Comparison of ENCODE assay signal across 24 cellular contexts in the genomic region with DNA sequence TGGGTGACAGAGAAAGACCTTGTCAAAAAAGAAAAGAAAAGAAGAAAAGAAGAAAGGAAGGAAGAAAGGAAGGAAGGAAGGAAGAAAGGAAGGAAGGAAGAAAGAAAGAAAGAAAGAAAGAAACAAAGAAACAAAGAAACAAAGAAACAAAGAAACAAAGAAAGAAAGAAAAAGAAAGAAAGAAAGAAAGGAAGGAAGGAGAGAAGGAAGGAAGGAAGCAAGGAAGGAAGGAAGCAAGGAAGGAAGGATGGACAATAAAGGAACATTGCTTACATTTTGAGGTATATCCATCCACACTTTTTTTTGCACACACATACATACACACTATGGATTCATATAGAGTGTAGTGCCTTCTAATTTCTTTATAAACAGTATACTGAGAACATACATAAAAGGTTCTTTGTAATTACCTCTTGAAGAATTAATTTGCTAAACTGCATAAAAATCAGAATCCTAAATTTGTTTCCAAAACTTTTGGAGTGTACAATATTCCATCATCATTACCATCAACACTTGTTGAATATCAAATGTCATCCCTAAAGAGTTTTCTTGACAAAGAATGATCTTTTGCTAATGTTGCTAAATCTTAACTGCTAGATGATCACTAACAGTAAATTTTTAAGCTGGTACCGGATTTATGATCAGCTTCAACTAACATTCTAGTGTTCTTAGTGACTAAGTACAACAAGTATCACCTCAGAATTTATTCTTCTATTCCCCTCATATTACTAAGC. TPM values are rescaled to one million over a fixed set of nuclear protein-coding genes. Genes with fewer than 3 reads are reported as not detected.
A peak's percentile ranks its signal among the peaks of the same experiment; 100 is the strongest.
DNase-seq lines count a peak whose midpoint lies in the region; ATAC-seq, FAIRE-seq and TF ChIP-seq lines count a peak whose summit lies in the region.
"Had no signal": no experiment of that assay in that cellular context is flagged by ENCODE, and none has a peak within 500 bp of the region (broad histone marks: within the 10 kb centered on the region; RNA-seq: fewer than 3 reads in every experiment).

No MANE protein-coding gene starts in this region.

- ATAC-seq in stimulated activated naive CD8-positive, alpha-beta T cell treated with anti-CD3 and anti-CD28 coated beads, Interleukin-15, amount 100 ng/mL, for 72 hours: no peak

- peak overlapping the region; percentile 57 for H3K27ac Mint-ChIP-seq in stimulated activated naive CD8-positive, alpha-beta T cell treated with anti-CD3 and anti-CD28 coated beads, Interleukin-15, Interleukin-2, amounts not matched to agents 100 ng/mL and 50 ng/mL, for 24 hours
- H3K27ac Mint-ChIP-seq in stimulated activated naive CD8-positive, alpha-beta T cell treated with anti-CD3 and anti-CD28 coated beads, Interleukin-15, amount 100 ng/mL, for 72 hours: no peak overlapping the region
- H3K27ac Mint-ChIP-seq in glutamatergic neuron (ENCODE audit: unreplicated experiment): peak overlapping the region; percentile 98
- H3K27ac Mint-ChIP-seq: activated naive CD8-positive, alpha-beta T cell; immature natural killer cell had no signal

- H3K36me3 Mint-ChIP-seq in stimulated activated naive CD8-positive, alpha-beta T cell treated with anti-CD3 and anti-CD28 coated beads, Interleukin-15, Interleukin-2, amounts not matched to agents 100 ng/mL and 50 ng/mL, for 24 hours (ENCODE audit: low read depth): no peaks in the 10 kb centered on the region
- no peaks in the 10 kb centered on the region for H3K36me3 Mint-ChIP-seq in glutamatergic neuron (ENCODE audit: unreplicated experiment)
- H3K36me3 Mint-ChIP-seq: activated CD8-positive, alpha-beta memory T cell treated with anti-CD3 and anti-CD28 coated beads, Interleukin-2, amount 10 ng/mL, durations not matched to agents 7 days and 5 days; activated naive CD8-positive, alpha-beta T cell; immature natural killer cell had no signal

- H3K4me1 ChIP-seq in sigmoid colon: peaks cover 0 to 10% (median 2%) of the 10 kb centered on the region in 4 donors
- H3K4me1 ChIP-seq: tibial artery had no signal

- intact Hi-C loops in sigmoid colon (cut with DNase I): no loop called here

- WGBS in sigmoid colon, 2 donors: 78 to 84% methylated on average over 1 of the region's 1 CpG

- H3K27me3 ChIP-seq in sigmoid colon: no peaks in the 10 kb centered on the region
- H3K27me3 ChIP-seq: BE2C, ovary, stomach, tibial artery had no signal

- H3K36me3 ChIP-seq in sigmoid colon: no peaks in the 10 kb centered on the region
- H3K36me3 ChIP-seq: BE2C, cardiac muscle cell, HAP-1, ovary, stomach, tibial artery had no signal

- H3K9me3 Mint-ChIP-seq in stimulated activated naive CD8-positive, alpha-beta T cell treated with anti-CD3 and anti-CD28 coated beads, Interleukin-15, Interleukin-2, amounts not matched to agents 100 ng/mL and 50 ng/mL, for 24 hours: no peaks in the 10 kb centered on the region
- no peaks in the 10 kb centered on the region for H3K9me3 Mint-ChIP-seq in stimulated activated naive CD8-positive, alpha-beta T cell treated with anti-CD3 and anti-CD28 coated beads, Interleukin-15, amount 100 ng/mL, for 72 hours
- H3K9me3 Mint-ChIP-seq in glutamatergic neuron (ENCODE audit: unreplicated experiment): no peaks in the 10 kb centered on the region
- H3K9me3 Mint-ChIP-seq: immature natural killer cell, neural crest cell had no signal

- H3K27ac ChIP-seq in VCaP: peak overlapping the region; percentile 57; the same call in 1 of the 2 replicates
- no peak overlapping the region for H3K27ac ChIP-seq in sigmoid colon
- H3K27ac ChIP-seq: cardiac muscle cell, coronary artery, ovary, tibial artery had no signal

- no peak for TF ChIP-seq CTCF in VCaP (conservative IDR thresholded peaks at IDR 0.05)
- TF ChIP-seq CTCF in glutamatergic neuron (IDR thresholded peaks at IDR 0.05; ENCODE audit: partially characterized antibody, unreplicated experiment): no peak
- no peak for TF ChIP-seq CTCF in sigmoid colon (IDR thresholded peaks at IDR 0.05)

- H3K4me3 ChIP-seq in sigmoid colon: no peak overlapping the region
- H3K4me3 ChIP-seq: cardiac muscle cell, coronary artery, HAP-1, ovary, stomach, tibial artery had no signal

- no peak for TF ChIP-seq POLR2A in sigmoid colon (IDR thresholded peaks at IDR 0.05)

- DNase-seq in stimulated activated naive CD8-positive, alpha-beta T cell treated with anti-CD3 and anti-CD28 coated beads, Interleukin-15, amount 100 ng/mL, for 72 hours: no peak
- no peak for DNase-seq in glutamatergic neuron
- no peak for DNase-seq in GOT3 (lab: John Stamatoyannopoulos, UW)
- DNase-seq in amniotic stem cell (lab: John Stamatoyannopoulos, UW): no peak
- no peak for DNase-seq in GM19239 (ENCODE audit: insufficient read length, low spot score)
- DNase-seq in sigmoid colon: no peak
- DNase-seq: activated CD4-positive, alpha-beta T cell treated with anti-CD3 and anti-CD28 coated beads for 48 hours; DMS79; immature natural killer cell; mammary epithelial cell; stimulated activated CD4-positive, alpha-beta T cell treated with anti-CD3 and anti-CD28 coated beads, Interleukin-2, amount 100 ng/mL, for 24 hours; stomach; tibial artery had no signal

- no peak overlapping the region for H3K4me3 Mint-ChIP-seq in stimulated activated naive CD8-positive, alpha-beta T cell treated with anti-CD3 and anti-CD28 coated beads, Interleukin-15, Interleukin-2, amounts not matched to agents 100 ng/mL and 50 ng/mL, for 24 hours
- H3K4me3 Mint-ChIP-seq in stimulated activated naive CD8-positive, alpha-beta T cell treated with anti-CD3 and anti-CD28 coated beads, Interleukin-15, amount 100 ng/mL, for 72 hours: no peak overlapping the region
- no peak overlapping the region for H3K4me3 Mint-ChIP-seq in glutamatergic neuron (ENCODE audit: unreplicated experiment)
- H3K4me3 Mint-ChIP-seq: activated CD8-positive, alpha-beta memory T cell treated with anti-CD3 and anti-CD28 coated beads, Interleukin-2, amount 10 ng/mL, durations not matched to agents 7 days and 5 days; immature natural killer cell; neural crest cell had no signal

- TF ChIP-seq EP300 in sigmoid colon (IDR thresholded peaks at IDR 0.05): no peak

- no peaks in the 10 kb centered on the region for H3K9me3 ChIP-seq in sigmoid colon
- H3K9me3 ChIP-seq: BE2C, HAP-1, ovary, stomach, tibial artery had no signal

- peaks cover 20% of the 10 kb centered on the region for H3K27me3 Mint-ChIP-seq in stimulated activated naive CD8-positive, alpha-beta T cell treated with anti-CD3 and anti-CD28 coated beads, Interleukin-15, Interleukin-2, amounts not matched to agents 100 ng/mL and 50 ng/mL, for 24 hours
- H3K27me3 Mint-ChIP-seq in stimulated activated naive CD8-positive, alpha-beta T cell treated with anti-CD3 and anti-CD28 coated beads, Interleukin-15, amount 100 ng/mL, for 72 hours: peaks cover 18% of the 10 kb centered on the region
- H3K27me3 Mint-ChIP-seq in glutamatergic neuron (ENCODE audit: unreplicated experiment): no peaks in the 10 kb centered on the region

- H3K4me1 Mint-ChIP-seq in stimulated activated naive CD8-positive, alpha-beta T cell treated with anti-CD3 and anti-CD28 coated beads, Interleukin-15, Interleukin-2, amounts not matched to agents 100 ng/mL and 50 ng/mL, for 24 hours (ENCODE audit: low read depth): peaks cover 23% of the 10 kb centered on the region
- H3K4me1 Mint-ChIP-seq in stimulated activated naive CD8-positive, alpha-beta T cell treated with anti-CD3 and anti-CD28 coated beads, Interleukin-15, amount 100 ng/mL, for 72 hours: peaks cover 18% of the 10 kb centered on the region
- peaks cover 32% of the 10 kb centered on the region for H3K4me1 Mint-ChIP-seq in glutamatergic neuron (ENCODE audit: low read depth, unreplicated experiment)
- H3K4me1 Mint-ChIP-seq: immature natural killer cell had no signal

- FAIRE-seq in GM19239 (lab: Jason Lieb, UNC): no peak
- FAIRE-seq: RCC 7860 had no signal

RNA-seq across cellular contexts. Expression of a gene that starts 11.4 kb away (rescaled TPM):
- total RNA-seq in glutamatergic neuron (ENCODE audit: unreplicated experiment): 143 TPM
- 10 to 100 TPM; 16.9 to 23.6 (median 19.7) TPM for total RNA-seq in sigmoid colon
- polyA plus RNA-seq in sigmoid colon: 10 to 100 TPM; 33.3 to 60.8 (median 49.9) TPM

Comparison
In these comparisons a context has a peak if more than half of its experiments do, and no peak if none do; other contexts are left out.
1. H3K27ac Mint-ChIP-seq: peak in stimulated activated naive CD8-positive, alpha-beta T cell treated with anti-CD3 and anti-CD28 coated beads, Interleukin-15, Interleukin-2, amounts not matched to agents 100 ng/mL and 50 ng/mL, for 24 hours (single experiment) and glutamatergic neuron (single experiment); none in stimulated activated naive CD8-positive, alpha-beta T cell treated with anti-CD3 and anti-CD28 coated beads, Interleukin-15, amount 100 ng/mL, for 72 hours (0 of 2).